Comparison of ENCODE assay signal across 31 cellular contexts in the genomic region with DNA sequence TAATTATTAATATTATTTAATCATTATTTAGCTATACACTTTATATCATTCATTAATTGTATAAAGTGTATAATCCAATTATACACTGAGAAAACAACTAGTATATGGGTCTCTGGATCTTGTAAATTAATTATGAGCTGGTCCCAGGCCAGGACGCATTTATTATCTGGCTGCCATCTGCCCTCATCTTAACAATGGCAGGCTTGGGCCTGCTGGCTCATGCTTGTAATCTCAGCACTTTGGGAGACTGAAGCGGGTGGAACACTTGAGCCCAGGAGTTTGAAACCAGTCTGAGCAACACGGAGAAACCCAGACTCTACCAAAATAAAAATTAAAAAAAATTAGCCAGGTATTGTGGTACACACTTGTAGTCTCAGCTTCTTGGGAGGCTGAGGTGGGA.
"Had no signal": no experiment of that assay in that cellular context is flagged by ENCODE, and none has a peak within 500 bp of the region (broad histone marks: within the 10 kb centered on the region; RNA-seq: fewer than 3 reads in every experiment).

No MANE protein-coding gene starts in this region.

- H3K36me3 Mint-ChIP-seq: activated naive CD4-positive, alpha-beta T cell treated with anti-CD3 and anti-CD28 coated beads, Interleukin-2, amount 10 ng/mL, durations not matched to agents 7 days and 5 days; activated naive CD8-positive, alpha-beta T cell treated with anti-CD3 and anti-CD28 coated beads, Interleukin-2, amount 10 ng/mL, durations not matched to agents 7 days and 5 days; naive thymus-derived CD4-positive, alpha-beta T cell; stimulated activated effector memory CD8-positive, alpha-beta T cell treated with anti-CD3 and anti-CD28 coated beads, Interleukin-12 subunit alpha, Interleukin-12 subunit beta, amount 100 ng/mL, for 72 hours had no signal

- H3K27ac Mint-ChIP-seq: activated naive CD4-positive, alpha-beta T cell treated with anti-CD3 and anti-CD28 coated beads, Interleukin-2, amount 10 ng/mL, durations not matched to agents 7 days and 5 days; activated naive CD8-positive, alpha-beta T cell treated with anti-CD3 and anti-CD28 coated beads, Interleukin-2, amount 10 ng/mL, durations not matched to agents 7 days and 5 days; activated T-helper 1 cell treated with anti-CD3 and anti-CD28 coated beads, Interleukin-12 subunit alpha, Interleukin-12 subunit beta, Interleukin-2, Interleukin-4 antibody, amounts not matched to agents 30 ng/mL and 10 ng/mL and 1 ng/mL, durations not matched to agents 14 hours and 24 hours and 36 hours; effector memory CD8-positive, alpha-beta T cell; naive thymus-derived CD4-positive, alpha-beta T cell; stimulated activated effector memory CD8-positive, alpha-beta T cell treated with anti-CD3 and anti-CD28 coated beads, Interleukin-12 subunit alpha, Interleukin-12 subunit beta, amount 100 ng/mL, for 72 hours; stimulated activated naive CD8-positive, alpha-beta T cell treated with anti-CD3 and anti-CD28 coated beads, Interleukin-15, amount 100 ng/mL, for 72 hours had no signal

- ATAC-seq: activated CD4-positive, CD25-positive, alpha-beta regulatory T cell treated with anti-CD3 and anti-CD28 coated beads, Interleukin-2, amount 50 U/mL, for 24 hours; effector memory CD8-positive, alpha-beta T cell; gastrocnemius medialis; left cardiac atrium; left ventricle myocardium superior; naive thymus-derived CD4-positive, alpha-beta T cell; pancreas; psoas muscle; stimulated activated effector memory CD8-positive, alpha-beta T cell treated with anti-CD3 and anti-CD28 coated beads, Interleukin-12 subunit alpha, Interleukin-12 subunit beta, amount 100 ng/mL, for 72 hours; stimulated activated naive CD8-positive, alpha-beta T cell treated with anti-CD3 and anti-CD28 coated beads, Interleukin-15, amount 100 ng/mL, for 72 hours; upper lobe of right lung had no signal

- DNase-seq: activated CD4-positive, alpha-beta T cell treated with anti-CD3 and anti-CD28 coated beads for 48 hours; activated CD4-positive, alpha-beta T cell treated with anti-CD3 and anti-CD28 coated beads, Interleukin-2, amount 50 U/mL, for 48 hours; activated CD8-positive, alpha-beta memory T cell treated with anti-CD3 and anti-CD28 coated beads, Interleukin-2, amount 50 U/mL, for 4 hours; activated effector memory CD4-positive, alpha-beta T cell treated with anti-CD3 and anti-CD28 coated beads, Interleukin-2, amount 50 U/mL, for 16 hours; activated naive CD4-positive, alpha-beta T cell treated with anti-CD3 and anti-CD28 coated beads, Interleukin-2, amount 10 ng/mL, durations not matched to agents 7 days and 5 days; activated naive CD8-positive, alpha-beta T cell treated with anti-CD3 and anti-CD28 coated beads, Interleukin-2, amount 10 ng/mL, durations not matched to agents 7 days and 5 days; activated T-cell treated with anti-CD3 and anti-CD28 coated beads, Interleukin-2, amount 50 U/mL, for 1 hour; amniotic stem cell; brain microvascular endothelial cell; cortex of kidney; effector memory CD8-positive, alpha-beta T cell; erythroblast; gastrocnemius medialis; hippocampal formation; left cardiac atrium; left ventricle myocardium superior; midbrain; naive thymus-derived CD4-positive, alpha-beta T cell; pancreas; psoas muscle; sigmoid colon; small intestine; stimulated activated CD4-positive, alpha-beta T cell treated with anti-CD3 and anti-CD28 coated beads, Interleukin-4, amount 100 ng/mL, for 24 hours; stimulated activated naive CD8-positive, alpha-beta T cell treated with anti-CD3 and anti-CD28 coated beads, Interleukin-15, amount 100 ng/mL, for 72 hours; T-helper 9 cell; tibial artery; upper lobe of right lung; WERI-Rb-1 had no signal

- H3K4me3 Mint-ChIP-seq: activated naive CD4-positive, alpha-beta T cell treated with anti-CD3 and anti-CD28 coated beads, Interleukin-2, amount 10 ng/mL, durations not matched to agents 7 days and 5 days; activated naive CD8-positive, alpha-beta T cell treated with anti-CD3 and anti-CD28 coated beads, Interleukin-2, amount 10 ng/mL, durations not matched to agents 7 days and 5 days; activated T-helper 1 cell treated with anti-CD3 and anti-CD28 coated beads, Interleukin-12 subunit alpha, Interleukin-12 subunit beta, Interleukin-2, Interleukin-4 antibody, amounts not matched to agents 30 ng/mL and 10 ng/mL and 1 ng/mL, durations not matched to agents 14 hours and 24 hours and 36 hours; effector memory CD8-positive, alpha-beta T cell; naive thymus-derived CD4-positive, alpha-beta T cell; stimulated activated effector memory CD8-positive, alpha-beta T cell treated with anti-CD3 and anti-CD28 coated beads, Interleukin-12 subunit alpha, Interleukin-12 subunit beta, amount 100 ng/mL, for 72 hours; stimulated activated naive CD8-positive, alpha-beta T cell treated with anti-CD3 and anti-CD28 coated beads, Interleukin-15, amount 100 ng/mL, for 72 hours had no signal

- H3K27me3 Mint-ChIP-seq: activated naive CD4-positive, alpha-beta T cell treated with anti-CD3 and anti-CD28 coated beads, Interleukin-2, amount 10 ng/mL, durations not matched to agents 7 days and 5 days; activated naive CD8-positive, alpha-beta T cell treated with anti-CD3 and anti-CD28 coated beads, Interleukin-2, amount 10 ng/mL, durations not matched to agents 7 days and 5 days; effector memory CD8-positive, alpha-beta T cell; naive thymus-derived CD4-positive, alpha-beta T cell; stimulated activated naive CD8-positive, alpha-beta T cell treated with anti-CD3 and anti-CD28 coated beads, Interleukin-15, amount 100 ng/mL, for 72 hours had no signal

- H3K4me1 Mint-ChIP-seq: activated naive CD4-positive, alpha-beta T cell treated with anti-CD3 and anti-CD28 coated beads, Interleukin-2, amount 10 ng/mL, durations not matched to agents 7 days and 5 days; activated naive CD8-positive, alpha-beta T cell treated with anti-CD3 and anti-CD28 coated beads, Interleukin-2, amount 10 ng/mL, durations not matched to agents 7 days and 5 days; naive thymus-derived CD4-positive, alpha-beta T cell; stimulated activated effector memory CD8-positive, alpha-beta T cell treated with anti-CD3 and anti-CD28 coated beads, Interleukin-12 subunit alpha, Interleukin-12 subunit beta, amount 100 ng/mL, for 72 hours; stimulated activated naive CD8-positive, alpha-beta T cell treated with anti-CD3 and anti-CD28 coated beads, Interleukin-15, amount 100 ng/mL, for 72 hours had no signal
